2 cellular contexts compared by ENCODE assay signal in genomic region chr7:109092268-109092667, GRCh38.
TF ChIP-seq lines count a peak whose summit lies in the region.

No MANE protein-coding gene starts in this region.

TF ChIP-seq in SK-N-SH, 30 proteins besides CTCF, POLR2A, EP300 and RAD21 (continued from another document):
- TF ChIP-seq, protein P1, sequence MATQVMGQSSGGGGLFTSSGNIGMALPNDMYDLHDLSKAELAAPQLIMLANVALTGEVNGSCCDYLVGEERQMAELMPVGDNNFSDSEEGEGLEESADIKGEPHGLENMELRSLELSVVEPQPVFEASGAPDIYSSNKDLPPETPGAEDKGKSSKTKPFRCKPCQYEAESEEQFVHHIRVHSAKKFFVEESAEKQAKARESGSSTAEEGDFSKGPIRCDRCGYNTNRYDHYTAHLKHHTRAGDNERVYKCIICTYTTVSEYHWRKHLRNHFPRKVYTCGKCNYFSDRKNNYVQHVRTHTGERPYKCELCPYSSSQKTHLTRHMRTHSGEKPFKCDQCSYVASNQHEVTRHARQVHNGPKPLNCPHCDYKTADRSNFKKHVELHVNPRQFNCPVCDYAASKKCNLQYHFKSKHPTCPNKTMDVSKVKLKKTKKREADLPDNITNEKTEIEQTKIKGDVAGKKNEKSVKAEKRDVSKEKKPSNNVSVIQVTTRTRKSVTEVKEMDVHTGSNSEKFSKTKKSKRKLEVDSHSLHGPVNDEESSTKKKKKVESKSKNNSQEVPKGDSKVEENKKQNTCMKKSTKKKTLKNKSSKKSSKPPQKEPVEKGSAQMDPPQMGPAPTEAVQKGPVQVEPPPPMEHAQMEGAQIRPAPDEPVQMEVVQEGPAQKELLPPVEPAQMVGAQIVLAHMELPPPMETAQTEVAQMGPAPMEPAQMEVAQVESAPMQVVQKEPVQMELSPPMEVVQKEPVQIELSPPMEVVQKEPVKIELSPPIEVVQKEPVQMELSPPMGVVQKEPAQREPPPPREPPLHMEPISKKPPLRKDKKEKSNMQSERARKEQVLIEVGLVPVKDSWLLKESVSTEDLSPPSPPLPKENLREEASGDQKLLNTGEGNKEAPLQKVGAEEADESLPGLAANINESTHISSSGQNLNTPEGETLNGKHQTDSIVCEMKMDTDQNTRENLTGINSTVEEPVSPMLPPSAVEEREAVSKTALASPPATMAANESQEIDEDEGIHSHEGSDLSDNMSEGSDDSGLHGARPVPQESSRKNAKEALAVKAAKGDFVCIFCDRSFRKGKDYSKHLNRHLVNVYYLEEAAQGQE (IDR thresholded peaks at IDR 0.05; ENCODE audit: low read depth, low read length): no peak
- no peak for TF ChIP-seq JUND (IDR thresholded peaks at IDR 0.05)
- no peak for TF ChIP-seq FOXJ3 (CRISPR knock-in tag; IDR thresholded peaks at IDR 0.05)
- TF ChIP-seq YY1 (IDR thresholded peaks at IDR 0.05; ENCODE audit: low read depth): no peak
- no peak for TF ChIP-seq MXI1 (IDR thresholded peaks at IDR 0.05; ENCODE audit: low read depth, low read length)
- no peak for TF ChIP-seq MAX (IDR thresholded peaks at IDR 0.05; ENCODE audit: low read depth)
- no peak for TF ChIP-seq CHD2 (IDR thresholded peaks at IDR 0.05; ENCODE audit: low read length, partially characterized antibody)
- TF ChIP-seq POLR2AphosphoS5 (IDR thresholded peaks at IDR 0.05; ENCODE audit: low read depth, low read length): no peak

TF ChIP-seq in SK-N-SH treated with all-trans-retinoic acid at 6 μM for 48 hours, 23 proteins besides CTCF, POLR2A, EP300 and RAD21 (continued from another document):
- TF ChIP-seq PATZ1 (CRISPR knock-in tag; IDR thresholded peaks at IDR 0.05; ENCODE audit: borderline replicate concordance) (no peak), CSDC2 (CRISPR knock-in tag; IDR thresholded peaks at IDR 0.05) (no peak), ZNF565 (CRISPR knock-in tag; conservative IDR thresholded peaks at IDR 0.05; ENCODE audit: low read depth) (no peak), ZNF70 (CRISPR knock-in tag; IDR thresholded peaks at IDR 0.05) (no peak), RARB (CRISPR knock-in tag; IDR thresholded peaks at IDR 0.05) (no peak), BACH2 (CRISPR knock-in tag; IDR thresholded peaks at IDR 0.05; ENCODE audit: borderline replicate concordance) (no peak), ISL1 (CRISPR knock-in tag; IDR thresholded peaks at IDR 0.05) (no peak)
